In the genomic region with DNA sequence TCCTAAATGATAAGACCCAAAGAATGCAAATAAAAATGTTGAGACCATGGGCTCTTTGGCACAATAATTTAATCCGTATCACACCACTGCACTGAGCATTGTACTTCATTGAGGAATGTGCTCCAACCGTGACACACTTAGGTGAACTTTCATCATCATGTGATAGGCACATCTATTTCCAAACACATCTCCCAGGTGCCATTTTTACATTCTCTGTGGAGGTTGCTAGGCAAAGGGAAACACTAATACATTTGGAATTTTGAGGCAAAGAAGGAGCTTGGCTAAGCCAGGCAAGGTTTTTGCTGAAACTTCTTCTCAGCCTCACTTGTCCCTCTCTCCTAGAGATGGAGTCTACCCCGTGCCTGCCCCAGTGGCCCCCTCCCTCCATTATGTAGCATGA, we compare ENCODE assay signal across 1 cellular context.
TF ChIP-seq lines count a peak whose summit lies in the region.

No MANE protein-coding gene starts in this region.

TF ChIP-seq in IMR-90, 13 proteins besides CTCF, POLR2A, EP300 and RAD21 (continued from another document):
- TF ChIP-seq BHLHE40 (IDR thresholded peaks at IDR 0.05; ENCODE audit: low read depth, low read length), result peak; percentile 47; the same call in 1 of the 2 replicates
